ENCODE assay signal across 8 cellular contexts in the genomic region with DNA sequence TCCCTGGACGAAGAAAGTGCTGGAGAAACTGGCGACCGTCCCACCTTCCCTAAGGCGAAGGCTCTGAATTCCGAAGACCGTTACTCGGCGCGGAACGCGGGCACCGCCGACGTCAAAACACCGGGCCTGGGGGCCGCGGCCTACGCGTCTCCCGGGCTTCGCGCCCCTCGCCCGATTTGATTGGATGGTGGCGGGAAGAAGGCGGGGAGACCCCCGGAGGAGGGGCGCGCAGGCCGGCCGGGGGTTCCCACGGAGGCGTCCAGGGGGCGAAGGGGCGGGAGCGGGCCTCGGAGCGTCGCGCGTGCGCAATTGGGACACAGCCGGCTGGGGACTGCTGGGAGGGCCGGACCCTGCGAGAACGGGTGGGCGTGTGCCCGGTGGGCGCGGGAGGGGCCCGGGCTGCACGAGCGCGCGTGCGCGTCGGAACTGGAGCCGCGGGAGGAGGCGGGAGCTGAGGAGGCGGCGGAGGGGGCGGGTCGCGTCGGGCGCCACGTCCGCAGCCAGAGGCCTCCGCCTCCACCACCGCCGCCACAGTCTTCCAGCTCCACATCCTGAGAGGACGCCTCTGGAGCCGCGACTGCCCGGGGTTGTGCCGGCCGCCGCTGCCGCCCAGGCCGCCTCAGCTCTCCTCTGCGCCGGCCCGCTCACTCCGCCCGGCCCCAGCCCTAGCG. TPM values are rescaled to one million over a fixed set of nuclear protein-coding genes. Genes with fewer than 3 reads are reported as not detected.
DNase-seq lines count a peak whose midpoint lies in the region; ATAC-seq lines count a peak whose summit lies in the region.

TSS of gene TMEM263 (plus strand) at position 531 of the 671 bp plus-strand sequence. CDS start 11,210 bp downstream, outside the sequence.

- H3K9me3 Mint-ChIP-seq in activated T-cell treated with anti-CD3 and anti-CD28 coated beads, Interleukin-2, amount 50 U/mL, for 24 hours: no peaks in the 10 kb centered on the region

- H3K27ac ChIP-seq in esophagus (ENCODE audit: low read depth in 2 of 2, low read length in 1 of 2): peak within 1 kb of the TSS; percentile 90 to 93

- H3K27ac Mint-ChIP-seq in activated T-cell treated with anti-CD3 and anti-CD28 coated beads, Interleukin-2, amount 50 U/mL, for 24 hours: peak within 1 kb of the TSS; percentile 92

- H3K4me1 ChIP-seq in esophagus (ENCODE audit: control insufficient read depth in 2 of 2, insufficient read depth in 2 of 2, low read length in 1 of 2): peaks cover 0 to 4% of the 10 kb centered on the region in 2 donors
- peaks cover 4% of the 10 kb centered on the region for H3K4me1 ChIP-seq in mucosa of stomach (ENCODE audit: control insufficient read depth, insufficient read depth, low read length)

- no peaks in the 10 kb centered on the region for H3K27me3 Mint-ChIP-seq in activated T-cell treated with anti-CD3 and anti-CD28 coated beads, Interleukin-2, amount 50 U/mL, for 24 hours

- H3K9me3 ChIP-seq in esophagus (ENCODE audit: control insufficient read depth in 2 of 2, insufficient read depth in 1 of 2, low read depth in 1 of 2, low read length in 1 of 2) (no peaks in the 10 kb centered on the region), mucosa of stomach (ENCODE audit: control insufficient read depth, low read length) (no peaks in the 10 kb centered on the region)

- H3K27me3 ChIP-seq in esophagus (ENCODE audit: control insufficient read depth in 1 of 2, insufficient read depth in 2 of 2, low read length in 2 of 2) (peaks cover 0 to 3% of the 10 kb centered on the region in 2 donors), mucosa of stomach (ENCODE audit: control insufficient read depth, insufficient read depth, low read length) (no peaks in the 10 kb centered on the region)

- H3K36me3 ChIP-seq in esophagus (ENCODE audit: control insufficient read depth in 2 of 2, insufficient read depth in 2 of 2, low read length in 1 of 2) (no peaks in the 10 kb centered on the region), mucosa of stomach (ENCODE audit: control insufficient read depth, insufficient read depth, low read length) (no peaks in the 10 kb centered on the region)

- peak; percentile 68 for ATAC-seq in GM21515 (IDR thresholded peaks at IDR 0.05; ENCODE audit: unreplicated experiment)

- H3K4me3 Mint-ChIP-seq in activated T-cell treated with anti-CD3 and anti-CD28 coated beads, Interleukin-2, amount 50 U/mL, for 24 hours: peak within 1 kb of the TSS; percentile 99

- peaks cover 28% of the 10 kb centered on the region for H3K36me3 Mint-ChIP-seq in activated T-cell treated with anti-CD3 and anti-CD28 coated beads, Interleukin-2, amount 50 U/mL, for 24 hours (ENCODE audit: low read depth)

- peak; percentile 75 for DNase-seq in DMS 273 treated with DMSO at 0.1 percent for 48 hours (lab: John Stamatoyannopoulos, UW)
- DNase-seq in HuH-7 (ENCODE audit: low spot score): peak; percentile 95
- DNase-seq in OCI-M1 (lab: John Stamatoyannopoulos, UW): peak; percentile 96
- DNase-seq in activated T-cell treated with anti-CD3 and anti-CD28 coated beads, Interleukin-2, amount 50 U/mL, for 24 hours: peak; percentile 94
- DNase-seq in stimulated activated CD8-positive, alpha-beta memory T cell treated with anti-CD3 and anti-CD28 coated beads, Interleukin-4, amount 100 ng/mL, for 48 hours: peak; percentile 93

- H3K9ac ChIP-seq in mucosa of stomach (ENCODE audit: low read length): peak within 1 kb of the TSS; percentile 92

- WGBS in esophagus, 2 donors: 0 to 1% methylated on average over 40 to 88 of the region's 88 CpGs

- H3K4me3 ChIP-seq in esophagus (ENCODE audit: low read depth in 1 of 2, low read length in 2 of 2): peak within 1 kb of the TSS; percentile 79 to 91
- H3K4me3 ChIP-seq in mucosa of stomach (ENCODE audit: low read length): peak within 1 kb of the TSS; percentile 99

- H3K4me1 Mint-ChIP-seq in activated T-cell treated with anti-CD3 and anti-CD28 coated beads, Interleukin-2, amount 50 U/mL, for 24 hours (ENCODE audit: low read depth): peaks cover 29% of the 10 kb centered on the region

RNA-seq across cellular contexts. Expression of gene TMEM263, which starts in this region (rescaled TPM):
- 1 to 10 TPM; 2.8 to 4.4 TPM for polyA plus RNA-seq in esophagus

Comparison
In these comparisons a context has a peak if more than half of its experiments do, and no peak if none do; other contexts are left out.
1. Peak in every context shown above with its lines: DNase-seq, ATAC-seq, H3K4me3 ChIP-seq and H3K27ac ChIP-seq.